In the genomic region with DNA sequence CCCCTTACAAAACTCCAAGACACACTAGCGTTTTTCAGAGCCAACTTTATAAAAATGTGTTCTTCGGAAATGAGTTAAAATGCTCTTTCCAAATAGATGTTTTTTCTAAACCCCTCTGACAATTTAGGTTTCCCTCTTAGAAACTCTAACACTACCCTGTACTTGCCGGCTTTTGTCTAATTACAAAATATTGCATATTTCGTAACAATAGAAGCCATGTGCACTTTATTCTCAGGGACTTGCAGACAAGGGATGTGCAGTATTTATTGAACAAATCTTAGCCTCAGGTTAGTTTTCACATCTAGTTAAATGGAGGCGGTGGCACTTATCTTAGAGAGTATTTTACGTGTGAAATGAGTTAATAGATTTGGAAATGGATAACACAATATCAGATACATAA, we compare ENCODE assay signal across 11 cellular contexts. TPM values are rescaled to one million over a fixed set of nuclear protein-coding genes. Genes with fewer than 3 reads are reported as not detected.
DNase-seq lines count a peak whose midpoint lies in the region; ATAC-seq, FAIRE-seq and TF ChIP-seq lines count a peak whose summit lies in the region.
"Had no signal": no experiment of that assay in that cellular context is flagged by ENCODE, and none has a peak within 500 bp of the region (broad histone marks: within the 10 kb centered on the region; RNA-seq: fewer than 3 reads in every experiment).

No MANE protein-coding gene starts in this region.

- no peak for TF ChIP-seq RAD21 in A549 (conservative IDR thresholded peaks at IDR 0.05 in 1 of 2, IDR thresholded peaks at IDR 0.05 in 1 of 2)

- peaks cover 6% of the 10 kb centered on the region for H3K9me3 Mint-ChIP-seq in Calu3 (ENCODE audit: low read depth, unreplicated experiment)

- no peaks in the 10 kb centered on the region for H3K27me3 Mint-ChIP-seq in Calu3 (ENCODE audit: unreplicated experiment)

- no peaks in the 10 kb centered on the region for H3K9me3 ChIP-seq in A549
- no peaks in the 10 kb centered on the region for H3K9me3 ChIP-seq in parathyroid adenoma (ENCODE audit: control insufficient read depth, low read length)
- H3K9me3 ChIP-seq: pancreas had no signal

- H3K36me3 ChIP-seq in parathyroid adenoma (ENCODE audit: control insufficient read depth, insufficient read depth, low read length), result no peaks in the 10 kb centered on the region
- H3K36me3 ChIP-seq: pancreas had no signal

- 77% methylated on average over 6 of the region's 6 CpGs for WGBS in A549 (ENCODE audit: missing lambda C conversion rate)

- TF ChIP-seq EP300 in A549 (IDR thresholded peaks at IDR 0.05), result no peak

- no peak for DNase-seq in A549 (ENCODE audit: low read depth in 1 of 2, low spot score in 1 of 2)
- DNase-seq in RWPE1 (ENCODE audit: low spot score), result no peak
- peak in 1 of 2 donors; percentile 7 for DNase-seq in foreskin fibroblast
- no peak for DNase-seq in stimulated activated CD4-positive, alpha-beta T cell treated with anti-CD3 and anti-CD28 coated beads, Interleukin-4, amount 100 ng/mL, for 24 hours
- DNase-seq in NK-92 treated with Interleukin-12 subunit alpha and Interleukin-12 subunit beta, amount 100 ng/mL, for 24 hours (lab: John Stamatoyannopoulos, UW), result no peak
- DNase-seq in Calu3, result no peak
- no peak for DNase-seq in KG1 (lab: John Stamatoyannopoulos, UW)
- DNase-seq: NCI-H1417 treated with DMSO at 0.1 percent for 48 hours had no signal

- no peaks in the 10 kb centered on the region for H3K27me3 ChIP-seq in parathyroid adenoma (ENCODE audit: control insufficient read depth, insufficient read depth, low read length)
- H3K27me3 ChIP-seq: pancreas had no signal

- peak overlapping the region in 1 of 2 experiments; percentile 88; a peak in 2 of 6 replicates for H3K27ac ChIP-seq in A549
- peak overlapping the region; percentile 89 for H3K27ac ChIP-seq in RWPE1
- H3K27ac ChIP-seq in parathyroid adenoma, result peak overlapping the region; percentile 67

- CTCF ChIA-PET in A549 (lab: Yijun Ruan, JAX) (no interaction called here), RWPE1 (lab: Yijun Ruan, JAX) (no interaction called here), Calu3 (lab: Charles Lee) (no interaction called here)

- H3K4me2 ChIP-seq in A549 (peak overlapping the region; percentile 71), parathyroid adenoma (ENCODE audit: low read length) (peak overlapping the region; percentile 54)

- TF ChIP-seq CTCF in A549 (IDR thresholded peaks at IDR 0.05) (no peak), RWPE1 (conservative IDR thresholded peaks at IDR 0.05; ENCODE audit: low read depth) (no peak), foreskin fibroblast (IDR thresholded peaks at IDR 0.05; ENCODE audit: low read depth, low read length) (no peak), parathyroid adenoma (IDR thresholded peaks at IDR 0.05) (no peak), Calu3 (IDR thresholded peaks at IDR 0.05; ENCODE audit: unreplicated experiment) (no peak)

- H2AFZ ChIP-seq in parathyroid adenoma, result peak overlapping the region; percentile 84

- no peak for ATAC-seq in A549

- H3K79me2 ChIP-seq in parathyroid adenoma, result no peaks in the 10 kb centered on the region

- H3K4me3 ChIP-seq in A549, result no peak overlapping the region; the same call in 1 of the 3 replicates
- peak overlapping the region; percentile 53 to 63 for H3K4me3 ChIP-seq in foreskin fibroblast (ENCODE audit: low read depth in 1 of 2, low read length in 2 of 2)
- peak overlapping the region; percentile 63 for H3K4me3 ChIP-seq in parathyroid adenoma (ENCODE audit: low read depth, low read length)

- intact Hi-C loops in Calu3 (cut with micrococcal nuclease; ENCODE audit: unreplicated experiment), result no loop called here

- H3K4me3 Mint-ChIP-seq in Calu3 (ENCODE audit: low read depth, unreplicated experiment), result no peak overlapping the region
- H3K4me3 Mint-ChIP-seq: dendritic cell treated with granulocyte-macrophage colony-stimulating factor and Interleukin-4, amounts not matched to agents 40 ng/mL and 50 ng/mL, for 4 days had no signal

- H3K27ac Mint-ChIP-seq in Calu3 (ENCODE audit: unreplicated experiment), result no peak overlapping the region
- H3K27ac Mint-ChIP-seq: dendritic cell treated with granulocyte-macrophage colony-stimulating factor and Interleukin-4, amounts not matched to agents 40 ng/mL and 50 ng/mL, for 4 days had no signal

- H3K4me1 ChIP-seq in A549 (no peaks in the 10 kb centered on the region), parathyroid adenoma (no peaks in the 10 kb centered on the region)
- H3K4me1 ChIP-seq: pancreas had no signal

- FAIRE-seq in A549 (lab: Jason Lieb, UNC), result no peak
- FAIRE-seq: pancreas had no signal

- no peak for TF ChIP-seq POLR2A in A549 (IDR thresholded peaks at IDR 0.05; ENCODE audit: low read length)

- no peaks in the 10 kb centered on the region for H3K4me1 Mint-ChIP-seq in Calu3 (ENCODE audit: low read depth, unreplicated experiment)

- H3K9ac ChIP-seq in parathyroid adenoma, result no peak overlapping the region

- POLR2A ChIA-PET in A549 (lab: Yijun Ruan, JAX) (no interaction called here), RWPE1 (lab: Yijun Ruan, JAX; ENCODE audit: low non-redundant PET) (no interaction called here)

- BruUV-seq in Calu3 (replicated peaks; lab: Mats Ljungman, UMichigan), result no TSS peak

- no peaks in the 10 kb centered on the region for H3K36me3 Mint-ChIP-seq in Calu3 (ENCODE audit: insufficient read depth, unreplicated experiment)

TF ChIP-seq in A549, 52 proteins besides CTCF, POLR2A, EP300 and RAD21:
- TF ChIP-seq CEBPB (IDR thresholded peaks at IDR 0.05) (peak in 1 of 2 experiments; percentile 13; a peak in 1 of 4 replicates), SREBF2 (IDR thresholded peaks at IDR 0.05) (no peak)

RNA-seq across cellular contexts. Expression of a gene that starts 0.5 kb away (rescaled TPM):
- polyA plus RNA-seq in A549 (2011; rRNA removed) (0.40 and 0.56 TPM in 2 replicates), A549 (2017; fragmentation: RNase III; extraction: RNeasy Plus Mini Kit Qiagen cat#74134 plus additional on column Dnase treatment) (0.35 to 0.59 TPM (median 0.53 TPM) in 3 replicates)
- polyA plus RNA-seq in A549 (2012; cell fraction: cytosol; rRNA removed), result 0.06 and 0.07 TPM in 2 replicates
- polyA plus RNA-seq in A549 (2012; cell fraction: nucleus; rRNA removed), result 0.05 TPM in 2 replicates
- 0.50 and 0.58 TPM in 2 replicates for polyA minus RNA-seq in A549 (2011; rRNA and poly(A)+ RNA removed)
- total RNA-seq in Calu3 (2022), result not detected in 2 replicates
